In genomic region chr11:108394744-108395284, GRCh38 we compare ENCODE assay signal across 1 cellular context.
TF ChIP-seq lines count a peak whose summit lies in the region.

No MANE protein-coding gene starts in this region.

TF ChIP-seq in K562, 482 proteins besides CTCF, POLR2A, EP300 and RAD21 (continued from another document):
- TF ChIP-seq ARID4B (CRISPR knock-in tag; IDR thresholded peaks at IDR 0.05) (no peak), HDAC2 (IDR thresholded peaks at IDR 0.05) (no peak), ZNF12 (CRISPR knock-in tag; IDR thresholded peaks at IDR 0.05) (no peak), PTTG1 (tag; IDR thresholded peaks at IDR 0.05; ENCODE audit: low read depth) (no peak), CCNT2 (IDR thresholded peaks at IDR 0.05; ENCODE audit: borderline replicate concordance, extremely low read depth, insufficient read length, low read depth, low read length) (no peak), HES1 (IDR thresholded peaks at IDR 0.05; ENCODE audit: low read depth) (peak; percentile 74), HDAC8 (tag; IDR thresholded peaks at IDR 0.05) (no peak), PURB (CRISPR knock-in tag; IDR thresholded peaks at IDR 0.05; ENCODE audit: low read depth) (no peak), ILF3 (IDR thresholded peaks at IDR 0.05; ENCODE audit: borderline replicate concordance) (no peak), ZNF766 (CRISPR knock-in tag; conservative IDR thresholded peaks at IDR 0.05) (peak; percentile 79; the same call in 1 of the 2 replicates), ARID1B (IDR thresholded peaks at IDR 0.05) (peak; percentile 35; the same call in 1 of the 2 replicates), ZBTB2 (IDR thresholded peaks at IDR 0.05) (no peak), DNMT1 (IDR thresholded peaks at IDR 0.05) (no peak), RBM25 (IDR thresholded peaks at IDR 0.05; ENCODE audit: low read depth, low read length, severe bottlenecking) (peak; percentile 51), ZSCAN32 (CRISPR knock-in tag; IDR thresholded peaks at IDR 0.05) (no peak), ZNF239 (CRISPR knock-in tag; IDR thresholded peaks at IDR 0.05) (no peak), NCOA2 (IDR thresholded peaks at IDR 0.05; ENCODE audit: partially characterized antibody in 2 of 2) (no peak), CHCHD3 (CRISPR knock-in tag; IDR thresholded peaks at IDR 0.05) (no peak), ZBTB8A (IDR thresholded peaks at IDR 0.05; ENCODE audit: partially characterized antibody) (no peak), DEAF1 (CRISPR knock-in tag; IDR thresholded peaks at IDR 0.05) (no peak), JUN (IDR thresholded peaks at IDR 0.05; ENCODE audit: borderline replicate concordance, low read depth, low read length) (no peak), JUN (CRISPR knock-in tag; IDR thresholded peaks at IDR 0.05; ENCODE audit: borderline replicate concordance) (no peak), WHSC1 (IDR thresholded peaks at IDR 0.05; ENCODE audit: low read length) (no peak), DLX4 (CRISPR knock-in tag; IDR thresholded peaks at IDR 0.05) (no peak), ZNF311 (CRISPR knock-in tag; IDR thresholded peaks at IDR 0.05) (no peak), THAP12 (CRISPR knock-in tag; IDR thresholded peaks at IDR 0.05) (no peak), TEAD4 (IDR thresholded peaks at IDR 0.05; ENCODE audit: low read length) (no peak), TEAD4 (CRISPR knock-in tag; IDR thresholded peaks at IDR 0.05; ENCODE audit: borderline replicate concordance) (no peak), TAF9B (IDR thresholded peaks at IDR 0.05; ENCODE audit: partially characterized antibody) (no peak)
